In genomic region chr22:44033287-44033686, GRCh38 we compare ENCODE assay signal across 1 cellular context.
TF ChIP-seq lines count a peak whose summit lies in the region.

No MANE protein-coding gene starts in this region.

TF ChIP-seq in WTC11, 78 proteins besides CTCF, POLR2A, EP300 and RAD21 (continued from another document):
- TF ChIP-seq PRDM15 (CRISPR knock-in tag; IDR thresholded peaks at IDR 0.05) (no peak), ZNF512 (CRISPR knock-in tag; IDR thresholded peaks at IDR 0.05; ENCODE audit: borderline replicate concordance) (no peak), FOXP1 (CRISPR knock-in tag; IDR thresholded peaks at IDR 0.05; ENCODE audit: borderline replicate concordance) (no peak), IRF1 (CRISPR knock-in tag; IDR thresholded peaks at IDR 0.05) (no peak), ZNF232 (CRISPR knock-in tag; IDR thresholded peaks at IDR 0.05) (no peak)
